Comparison of ENCODE assay signal across 12 cellular contexts in genomic region chr16:84982434-84982833, GRCh38. TPM values are rescaled to one million over a fixed set of nuclear protein-coding genes. Genes with fewer than 3 reads are reported as not detected.
A peak's percentile ranks its signal among the peaks of the same experiment; 100 is the strongest.
DNase-seq lines count a peak whose midpoint lies in the region; ATAC-seq and TF ChIP-seq lines count a peak whose summit lies in the region.
"Had no signal": no experiment of that assay in that cellular context is flagged by ENCODE, and none has a peak within 500 bp of the region (broad histone marks: within the 10 kb centered on the region; RNA-seq: fewer than 3 reads in every experiment).

No MANE protein-coding gene starts in this region.

- CTCF ChIA-PET in RWPE1 (lab: Yijun Ruan, JAX), result interaction anchor here (0.7 to 1.2 kb wide), 3 partner anchors 9 to 238 kb away, joined by 3 to 6 read pairs (median 5); no protein-coding TSS in a partner anchor
- CTCF ChIA-PET in activated CD4-positive, alpha-beta T cell treated with anti-CD3 and anti-CD28 coated beads for 36 hours (lab: Charles Lee), result interaction anchor here (0.7 to 1.7 kb wide), 3 partner anchors 11 to 402 kb away, joined by 3 to 11 read pairs (median 3); no protein-coding TSS in a partner anchor

- WGBS in sigmoid colon, 2 donors, result 12 to 59% methylated on average over 9 of the region's 9 CpGs

- no peaks in the 10 kb centered on the region for H3K9me3 ChIP-seq in sigmoid colon

- no peak overlapping the region for H3K4me3 ChIP-seq in sigmoid colon

- DNase-seq in DMS 273 (lab: John Stamatoyannopoulos, UW; ENCODE audit: unreplicated experiment) (peak; percentile 54), DMS 273 treated with DMSO at 0.1 percent for 48 hours (lab: John Stamatoyannopoulos, UW) (no peak), RWPE1 (ENCODE audit: low spot score) (no peak), left cardiac atrium (peak; percentile 49), sigmoid colon (no peak), mesenteric fat pad (ENCODE audit: low spot score) (no peak)
- no peak for DNase-seq in activated CD4-positive, alpha-beta T cell treated with anti-CD3 and anti-CD28 coated beads for 36 hours
- DNase-seq: activated B cell treated with CpG ODN at 0.5 μM for 24 hours, RPMI8226 had no signal

- no peak overlapping the region for H3K4me3 Mint-ChIP-seq in activated CD4-positive, alpha-beta T cell treated with anti-CD3 and anti-CD28 coated beads for 36 hours
- H3K4me3 Mint-ChIP-seq: activated B cell treated with CpG ODN at 0.5 μM for 24 hours; activated naive CD4-positive, alpha-beta T cell treated with anti-CD3 and anti-CD28 coated beads, Interleukin-2, amount 50 U/mL, for 24 hours had no signal

- no peaks in the 10 kb centered on the region for H3K9me3 Mint-ChIP-seq in activated CD4-positive, alpha-beta T cell treated with anti-CD3 and anti-CD28 coated beads for 36 hours (ENCODE audit: low read depth)
- H3K9me3 Mint-ChIP-seq: activated B cell treated with CpG ODN at 0.5 μM for 24 hours; activated naive CD4-positive, alpha-beta T cell treated with anti-CD3 and anti-CD28 coated beads, Interleukin-2, amount 50 U/mL, for 24 hours had no signal

- H3K27me3 Mint-ChIP-seq in activated CD4-positive, alpha-beta T cell treated with anti-CD3 and anti-CD28 coated beads for 36 hours, result no peaks in the 10 kb centered on the region
- H3K27me3 Mint-ChIP-seq: activated B cell treated with CpG ODN at 0.5 μM for 24 hours; activated naive CD4-positive, alpha-beta T cell treated with anti-CD3 and anti-CD28 coated beads, Interleukin-2, amount 50 U/mL, for 24 hours had no signal

- no peaks in the 10 kb centered on the region for H3K27me3 ChIP-seq in sigmoid colon

- peaks cover 7 to 66% (median 23%) of the 10 kb centered on the region in 4 donors for H3K36me3 ChIP-seq in sigmoid colon

- intact Hi-C loops in left cardiac atrium (cut with DNase I) (no loop called here), sigmoid colon (cut with DNase I) (no loop called here)
- intact Hi-C loops in activated CD4-positive, alpha-beta T cell treated with anti-CD3 and anti-CD28 coated beads for 36 hours (cut with DNase I, micrococcal nuclease), result loop anchor here in 1 of 2 experiments (10.0 kb wide), 1 partner anchor 102 kb away; no protein-coding TSS in a partner anchor

- no peak for TF ChIP-seq EP300 in sigmoid colon (IDR thresholded peaks at IDR 0.05)

- TF ChIP-seq POLR2A in sigmoid colon (IDR thresholded peaks at IDR 0.05), result no peak

- H3K27ac ChIP-seq in RWPE1, result peak overlapping the region; percentile 85
- peak overlapping the region; percentile 45 to 91 (median 84) for H3K27ac ChIP-seq in sigmoid colon
- H3K27ac ChIP-seq: 22Rv1 had no signal

- H3K4me1 ChIP-seq in sigmoid colon, result peaks cover 0 to 78% (median 57%) of the 10 kb centered on the region in 4 donors

- peak; percentile 5 to 38 for ATAC-seq in left cardiac atrium
- ATAC-seq in HG03565 (IDR thresholded peaks at IDR 0.05; ENCODE audit: unreplicated experiment), result no peak
- ATAC-seq in activated CD4-positive, alpha-beta T cell treated with anti-CD3 and anti-CD28 coated beads for 36 hours, result no peak

- H3K27ac Mint-ChIP-seq in activated CD4-positive, alpha-beta T cell treated with anti-CD3 and anti-CD28 coated beads for 36 hours, result no peak overlapping the region
- H3K27ac Mint-ChIP-seq: activated B cell treated with CpG ODN at 0.5 μM for 24 hours; activated naive CD4-positive, alpha-beta T cell treated with anti-CD3 and anti-CD28 coated beads, Interleukin-2, amount 50 U/mL, for 24 hours had no signal

- POLR2A ChIA-PET in RWPE1 (lab: Yijun Ruan, JAX; ENCODE audit: low non-redundant PET), result no interaction called here
- POLR2A ChIA-PET in activated CD4-positive, alpha-beta T cell treated with anti-CD3 and anti-CD28 coated beads for 36 hours (lab: Charles Lee), result no interaction called here

- no peak for TF ChIP-seq CTCF in RWPE1 (conservative IDR thresholded peaks at IDR 0.05; ENCODE audit: low read depth)
- TF ChIP-seq CTCF in sigmoid colon (IDR thresholded peaks at IDR 0.05), result no peak

- peaks cover 20% of the 10 kb centered on the region for H3K4me1 Mint-ChIP-seq in activated CD4-positive, alpha-beta T cell treated with anti-CD3 and anti-CD28 coated beads for 36 hours
- H3K4me1 Mint-ChIP-seq: activated B cell treated with CpG ODN at 0.5 μM for 24 hours had no signal

- H3K36me3 Mint-ChIP-seq in activated CD4-positive, alpha-beta T cell treated with anti-CD3 and anti-CD28 coated beads for 36 hours (ENCODE audit: low read depth), result peaks cover 24% of the 10 kb centered on the region

RNA-seq across cellular contexts. Expression of gene ZDHHC7, which starts 28.9 kb away (rescaled TPM):
- total RNA-seq in left cardiac atrium, result 10 to 100 TPM; 33.2 to 35.2 TPM
- 10 to 100 TPM; 56.2 to 69.5 (median 63.7) TPM for total RNA-seq in sigmoid colon
- polyA plus RNA-seq in sigmoid colon, result 10 to 100 TPM; 20.8 to 40.1 (median 22.2) TPM
- total RNA-seq in mesenteric fat pad, result 45.6 TPM
- 10 to 100 TPM; 25.1 to 27.8 TPM for total RNA-seq in activated CD4-positive, alpha-beta T cell treated with anti-CD3 and anti-CD28 coated beads for 36 hours

RNA-seq across cellular contexts. Expression of gene KIAA0513, which starts 45.2 kb away (rescaled TPM):
- total RNA-seq in left cardiac atrium, result 10 to 100 TPM in 1 of 2 donors, 1 to 10 TPM in 1; 9.2 to 10.4 TPM
- 10 to 100 TPM; 18.6 to 40.2 (median 26.4) TPM for total RNA-seq in sigmoid colon
- 10 to 100 TPM in 2 of 3 donors, 1 to 10 TPM in 1; 8.4 to 14.8 (median 10.6) TPM for polyA plus RNA-seq in sigmoid colon
- 12.7 TPM for total RNA-seq in mesenteric fat pad
- total RNA-seq in activated CD4-positive, alpha-beta T cell treated with anti-CD3 and anti-CD28 coated beads for 36 hours, result 10 to 100 TPM in 1 of 2 experiments, 1 to 10 TPM in 1; 9.6 to 10.4 TPM

Comparison
In these comparisons a context has a peak if more than half of its experiments do, and no peak if none do; other contexts are left out.
1. DNase-seq: peak in DMS 273 (single experiment) and left cardiac atrium (single experiment); none in DMS 273 treated with DMSO at 0.1 percent for 48 hours (single experiment), RWPE1 (single experiment), sigmoid colon (single experiment), mesenteric fat pad (single experiment) and activated CD4-positive, alpha-beta T cell treated with anti-CD3 and anti-CD28 coated beads for 36 hours (single experiment).
2. ATAC-seq: peak in left cardiac atrium (2 of 2); none in HG03565 (single experiment) and activated CD4-positive, alpha-beta T cell treated with anti-CD3 and anti-CD28 coated beads for 36 hours (single experiment).